Comparison of ENCODE assay signal across 1 cellular context in genomic region chr1:44377925-44378784, GRCh38.
TF ChIP-seq lines count a peak whose summit lies in the region.

No MANE protein-coding gene starts in this region.

TF ChIP-seq in K562, 482 proteins besides CTCF, POLR2A, EP300 and RAD21 (continued from another document):
- TF ChIP-seq ZMIZ1 (IDR thresholded peaks at IDR 0.05; ENCODE audit: low read depth in 2 of 2, low read length in 2 of 2) (no peak), DEAF1 (CRISPR knock-in tag; IDR thresholded peaks at IDR 0.05) (peak; percentile 77), NUFIP1 (IDR thresholded peaks at IDR 0.05; ENCODE audit: partially characterized antibody) (no peak), ATF6 (CRISPR knock-in tag; IDR thresholded peaks at IDR 0.05) (no peak), DPF2 (IDR thresholded peaks at IDR 0.05) (no peak), ZNF780A (CRISPR knock-in tag; IDR thresholded peaks at IDR 0.05) (no peak), ZKSCAN3 (CRISPR knock-in tag; IDR thresholded peaks at IDR 0.05) (no peak), NFE2 (IDR thresholded peaks at IDR 0.05; ENCODE audit: low read depth) (no peak), TAF7 (tag; IDR thresholded peaks at IDR 0.05) (no peak), YY1 (IDR thresholded peaks at IDR 0.05; ENCODE audit: borderline replicate concordance in 1 of 3, control insufficient read depth in 1 of 3, extremely low read depth in 1 of 3, insufficient read depth in 3 of 3, insufficient read length in 1 of 3, insufficient replicate concordance in 2 of 3, low read depth in 1 of 3, low read length in 2 of 3) (no peak), ZNF431 (CRISPR knock-in tag; IDR thresholded peaks at IDR 0.05) (no peak), ZFPM2 (CRISPR knock-in tag; IDR thresholded peaks at IDR 0.05) (no peak), ELK3 (CRISPR knock-in tag; IDR thresholded peaks at IDR 0.05) (no peak), ZEB2 (IDR thresholded peaks at IDR 0.05) (no peak), STAG1 (CRISPR knock-in tag; IDR thresholded peaks at IDR 0.05; ENCODE audit: borderline replicate concordance) (peak; percentile 35; the same call in 1 of the 2 replicates), TSC22D4 (tag; IDR thresholded peaks at IDR 0.05) (no peak), TCF7 (IDR thresholded peaks at IDR 0.05; ENCODE audit: borderline replicate concordance) (no peak), ARID2 (IDR thresholded peaks at IDR 0.05) (0 out of 2 replicates have a peak, but pooled peaks have one; percentile 38), ZZZ3 (IDR thresholded peaks at IDR 0.05) (no peak), ZNF3 (CRISPR knock-in tag; IDR thresholded peaks at IDR 0.05) (no peak), ARID3B (CRISPR knock-in tag; IDR thresholded peaks at IDR 0.05; ENCODE audit: borderline replicate concordance) (no peak), MAFG (tag; conservative IDR thresholded peaks at IDR 0.05) (no peak), TEAD4 (IDR thresholded peaks at IDR 0.05; ENCODE audit: low read length) (no peak), TEAD4 (CRISPR knock-in tag; IDR thresholded peaks at IDR 0.05; ENCODE audit: borderline replicate concordance) (0 out of 2 replicates have a peak, but pooled peaks have one; percentile 26), FOXK1 (CRISPR knock-in tag; IDR thresholded peaks at IDR 0.05; ENCODE audit: borderline replicate concordance) (peak; percentile 37; the same call in 1 of the 2 replicates), SMARCA5 (IDR thresholded peaks at IDR 0.05) (no peak), SP2 (IDR thresholded peaks at IDR 0.05; ENCODE audit: extremely low read depth, low read depth, low read length, poor library complexity, severe bottlenecking) (no peak), NFIX (CRISPR knock-in tag; IDR thresholded peaks at IDR 0.05; ENCODE audit: low read depth) (no peak), ZNF644 (tag; IDR thresholded peaks at IDR 0.05; ENCODE audit: low read depth) (no peak), RCOR1 (IDR thresholded peaks at IDR 0.05; ENCODE audit: borderline replicate concordance in 1 of 2, low read depth in 2 of 2, low read length in 2 of 2) (0 out of 4 replicates have a peak, but pooled peaks of 1 of the 2 experiments have one; percentile 24), RB1 (IDR thresholded peaks at IDR 0.05; ENCODE audit: low read depth) (peak; percentile 38; the same call in 1 of the 2 replicates)
